36 cellular contexts compared by ENCODE assay signal in the genomic region with DNA sequence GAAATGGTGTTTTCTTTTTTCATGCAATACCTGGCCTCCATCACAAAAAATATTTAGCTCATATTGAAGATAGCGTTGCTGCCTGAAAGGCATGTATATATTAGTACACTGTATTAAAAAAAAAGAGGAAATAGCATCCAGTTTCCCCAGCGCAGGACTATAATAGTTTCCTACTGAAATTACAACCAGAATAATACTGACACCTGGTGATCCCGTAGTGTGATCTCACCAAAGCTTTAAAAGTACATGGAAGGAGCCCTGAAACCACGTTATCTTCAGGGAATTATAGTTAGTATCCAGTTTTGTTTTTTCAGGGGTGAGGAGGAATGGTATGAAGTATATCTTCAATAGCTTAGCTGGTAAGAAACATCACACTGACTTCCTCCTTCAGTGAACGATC.
"Had no signal": no experiment of that assay in that cellular context is flagged by ENCODE, and none has a peak within 500 bp of the region (broad histone marks: within the 10 kb centered on the region; RNA-seq: fewer than 3 reads in every experiment).

No MANE protein-coding gene starts in this region.

- H3K4me2 ChIP-seq: neural progenitor cell had no signal

- H3K27ac Mint-ChIP-seq: activated CD8-positive, alpha-beta memory T cell treated with anti-CD3 and anti-CD28 coated beads, Interleukin-2, amount 10 ng/mL, durations not matched to agents 7 days and 5 days; activated CD8-positive, alpha-beta T cell treated with anti-CD3 and anti-CD28 coated beads, Interleukin-2, amount 10 ng/mL, durations not matched to agents 7 days and 5 days; activated naive CD4-positive, alpha-beta T cell treated with anti-CD3 and anti-CD28 coated beads for 36 hours; activated naive CD8-positive, alpha-beta T cell treated with anti-CD3 and anti-CD28 coated beads for 36 hours; immature natural killer cell; natural killer cell; neural progenitor cell; stimulated activated memory B cell treated with anti-CD40 and anti-IgM and Interleukin-4, amounts not matched to agents 10 μg/mL and 1 μg/mL and 100 μg/mL, for 72 hours; stimulated activated naive CD8-positive, alpha-beta T cell treated with anti-CD3 and anti-CD28 coated beads, Interleukin-15, amount 100 ng/mL, for 72 hours; T-helper 17 cell; WTC11 had no signal

- H3K4me3 Mint-ChIP-seq: activated CD8-positive, alpha-beta memory T cell treated with anti-CD3 and anti-CD28 coated beads, Interleukin-2, amount 10 ng/mL, durations not matched to agents 7 days and 5 days; activated CD8-positive, alpha-beta T cell treated with anti-CD3 and anti-CD28 coated beads, Interleukin-2, amount 10 ng/mL, durations not matched to agents 7 days and 5 days; activated naive CD4-positive, alpha-beta T cell treated with anti-CD3 and anti-CD28 coated beads for 36 hours; activated naive CD8-positive, alpha-beta T cell treated with anti-CD3 and anti-CD28 coated beads for 36 hours; immature natural killer cell; natural killer cell; neural progenitor cell; stimulated activated memory B cell treated with anti-CD40 and anti-IgM and Interleukin-4, amounts not matched to agents 10 μg/mL and 1 μg/mL and 100 μg/mL, for 72 hours; stimulated activated naive CD8-positive, alpha-beta T cell treated with anti-CD3 and anti-CD28 coated beads, Interleukin-15, amount 100 ng/mL, for 72 hours; T-helper 17 cell; WTC11 had no signal

- H3K27ac ChIP-seq: adrenal gland, body of pancreas, dorsolateral prefrontal cortex, gastroesophageal sphincter, neural progenitor cell, parathyroid adenoma, psoas muscle, sigmoid colon, upper lobe of right lung had no signal

- H3K4me3 ChIP-seq: adrenal gland, body of pancreas, dorsolateral prefrontal cortex, gastroesophageal sphincter, neural progenitor cell, psoas muscle, sigmoid colon, upper lobe of right lung had no signal

- H3K27me3 ChIP-seq: adrenal gland, body of pancreas, dorsolateral prefrontal cortex, gastroesophageal sphincter, neural progenitor cell, sigmoid colon, upper lobe of right lung had no signal

- H3K36me3 ChIP-seq: adrenal gland, gastroesophageal sphincter, neural progenitor cell, sigmoid colon, upper lobe of right lung had no signal

- ATAC-seq: activated CD8-positive, alpha-beta memory T cell treated with anti-CD3 and anti-CD28 coated beads, Interleukin-2, amount 10 ng/mL, durations not matched to agents 7 days and 5 days; activated CD8-positive, alpha-beta T cell treated with anti-CD3 and anti-CD28 coated beads, Interleukin-2, amount 10 ng/mL, durations not matched to agents 7 days and 5 days; body of pancreas; gastroesophageal sphincter; left colon; natural killer cell; psoas muscle; stimulated activated memory B cell treated with anti-CD40 and anti-IgM and Interleukin-4, amounts not matched to agents 10 μg/mL and 1 μg/mL and 100 μg/mL, for 72 hours; stimulated activated naive CD8-positive, alpha-beta T cell treated with anti-CD3 and anti-CD28 coated beads, Interleukin-15, amount 100 ng/mL, for 72 hours; T-helper 17 cell; upper lobe of right lung; WTC11 had no signal

- H3K36me3 Mint-ChIP-seq: activated CD8-positive, alpha-beta memory T cell treated with anti-CD3 and anti-CD28 coated beads, Interleukin-2, amount 10 ng/mL, durations not matched to agents 7 days and 5 days; activated naive CD8-positive, alpha-beta T cell treated with anti-CD3 and anti-CD28 coated beads for 36 hours; immature natural killer cell; natural killer cell; neural progenitor cell; stimulated activated memory B cell treated with anti-CD40 and anti-IgM and Interleukin-4, amounts not matched to agents 10 μg/mL and 1 μg/mL and 100 μg/mL, for 72 hours; WTC11 had no signal

- H3K9me3 Mint-ChIP-seq: activated naive CD4-positive, alpha-beta T cell treated with anti-CD3 and anti-CD28 coated beads for 36 hours; activated naive CD8-positive, alpha-beta T cell treated with anti-CD3 and anti-CD28 coated beads for 36 hours; immature natural killer cell; natural killer cell; neural progenitor cell; stimulated activated memory B cell treated with anti-CD40 and anti-IgM and Interleukin-4, amounts not matched to agents 10 μg/mL and 1 μg/mL and 100 μg/mL, for 72 hours; stimulated activated naive CD8-positive, alpha-beta T cell treated with anti-CD3 and anti-CD28 coated beads, Interleukin-15, amount 100 ng/mL, for 72 hours; WTC11 had no signal

- H3K4me1 ChIP-seq: adrenal gland, body of pancreas, gastroesophageal sphincter, psoas muscle, sigmoid colon, upper lobe of right lung had no signal

- H3K27me3 Mint-ChIP-seq: stimulated activated memory B cell treated with anti-CD40 and anti-IgM and Interleukin-4, amounts not matched to agents 10 μg/mL and 1 μg/mL and 100 μg/mL, for 72 hours had no signal

- H3K4me1 Mint-ChIP-seq: activated CD8-positive, alpha-beta memory T cell treated with anti-CD3 and anti-CD28 coated beads, Interleukin-2, amount 10 ng/mL, durations not matched to agents 7 days and 5 days; immature natural killer cell; natural killer cell; neural progenitor cell; stimulated activated naive CD8-positive, alpha-beta T cell treated with anti-CD3 and anti-CD28 coated beads, Interleukin-15, amount 100 ng/mL, for 72 hours had no signal

- H3K9ac ChIP-seq: neural progenitor cell, parathyroid adenoma had no signal

- DNase-seq: activated CD4-positive, alpha-beta T cell treated with anti-CD3 and anti-CD28 coated beads for 1 hour; activated CD8-positive, alpha-beta memory T cell treated with anti-CD3 and anti-CD28 coated beads, Interleukin-2, amount 10 ng/mL, durations not matched to agents 7 days and 5 days; activated CD8-positive, alpha-beta T cell treated with anti-CD3 and anti-CD28 coated beads, Interleukin-2, amount 10 ng/mL, durations not matched to agents 7 days and 5 days; activated effector memory CD4-positive, alpha-beta T cell treated with anti-CD3 and anti-CD28 coated beads, Interleukin-2, amount 50 U/mL, for 16 hours; activated naive CD4-positive, alpha-beta T cell treated with anti-CD3 and anti-CD28 coated beads for 36 hours; activated naive CD8-positive, alpha-beta T cell treated with anti-CD3 and anti-CD28 coated beads for 36 hours; activated T-cell treated with anti-CD3 and anti-CD28 coated beads for 4 hours; adrenal gland; aorta; body of pancreas; dorsolateral prefrontal cortex; effector memory CD4-positive, alpha-beta T cell; erythroblast; hypothalamus; immature natural killer cell; kidney; left colon; mesenchymal stem cell; natural killer cell; occipital lobe; psoas muscle; sigmoid colon; small intestine; stimulated activated CD4-positive, alpha-beta T cell treated with anti-CD3 and anti-CD28 coated beads, Interleukin-1b, Interleukin-23, amount 100 ng/mL, for 48 hours; stimulated activated CD4-positive, alpha-beta T cell treated with anti-CD3 and anti-CD28 coated beads, Interleukin-4, amount 100 ng/mL, for 4 hours; stimulated activated CD8-positive, alpha-beta memory T cell treated with anti-CD3 and anti-CD28 coated beads, Interleukin-4, amount 100 ng/mL, for 48 hours; stimulated activated naive CD8-positive, alpha-beta T cell treated with anti-CD3 and anti-CD28 coated beads, Interleukin-15, amount 100 ng/mL, for 72 hours; substantia nigra; T-helper 17 cell; T1000; upper lobe of right lung had no signal
